In the genomic region with DNA sequence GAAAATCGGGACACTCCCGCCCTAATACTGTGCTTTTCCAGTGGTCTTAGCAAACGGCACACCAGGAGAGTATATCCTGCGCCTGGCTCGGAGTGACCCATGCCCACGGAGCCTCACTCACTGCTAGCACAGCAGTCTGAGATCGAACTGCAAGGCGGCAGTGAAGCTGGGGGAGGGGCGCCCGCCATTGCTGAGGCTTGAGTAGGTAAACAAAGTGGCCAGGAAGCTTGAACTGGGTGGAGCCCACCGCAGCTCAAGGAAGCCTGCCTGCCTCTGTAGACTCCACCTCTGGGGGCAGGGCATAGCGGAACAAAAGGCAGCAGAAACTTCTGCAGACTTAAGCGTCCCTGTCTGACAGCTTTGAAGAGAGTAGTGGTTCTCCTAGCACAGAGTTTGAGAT, we compare ENCODE assay signal across 1 cellular context.
A peak's percentile ranks its signal among the peaks of the same experiment; 100 is the strongest.
TF ChIP-seq lines count a peak whose summit lies in the region.

No MANE protein-coding gene starts in this region.

TF ChIP-seq in K562, 482 proteins besides CTCF, POLR2A, EP300 and RAD21:
- TF ChIP-seq FOXP1 (CRISPR knock-in tag; IDR thresholded peaks at IDR 0.05) (0 out of 2 replicates have a peak, but pooled peaks have one; percentile 17), RBFOX2 (IDR thresholded peaks at IDR 0.05; ENCODE audit: low read depth, low read length) (peak; percentile 33; the same call in 1 of the 2 replicates), YY1 (IDR thresholded peaks at IDR 0.05; ENCODE audit: borderline replicate concordance in 1 of 3, control insufficient read depth in 1 of 3, extremely low read depth in 1 of 3, insufficient read depth in 3 of 3, insufficient read length in 1 of 3, insufficient replicate concordance in 2 of 3, low read depth in 1 of 3, low read length in 2 of 3) (peak in 1 of 3 experiments; percentile 26), TAF9B (IDR thresholded peaks at IDR 0.05; ENCODE audit: partially characterized antibody) (peak; percentile 37), MAX (CRISPR knock-in tag; IDR thresholded peaks at IDR 0.05) (peak; percentile 68; the same call in 1 of the 2 replicates), FOXA3 (CRISPR knock-in tag; conservative IDR thresholded peaks at IDR 0.05 in 1 of 2, IDR thresholded peaks at IDR 0.05 in 1 of 2) (peak in 1 of 2 experiments; percentile 86; a peak in 3 of 4 replicates), RNF2 (IDR thresholded peaks at IDR 0.05) (peak; percentile 43; the same call in 1 of the 2 replicates)
